In genomic region chr10:70537398-70538194, GRCh38 we compare ENCODE assay signal across 10 cellular contexts. TPM values are rescaled to one million over a fixed set of nuclear protein-coding genes. Genes with fewer than 3 reads are reported as not detected.
DNase-seq lines count a peak whose midpoint lies in the region; ATAC-seq, FAIRE-seq and TF ChIP-seq lines count a peak whose summit lies in the region.
"Had no signal": no experiment of that assay in that cellular context is flagged by ENCODE, and none has a peak within 500 bp of the region (broad histone marks: within the 10 kb centered on the region; RNA-seq: fewer than 3 reads in every experiment).

No MANE protein-coding gene starts in this region.

- H3K9ac ChIP-seq in colonic mucosa (ENCODE audit: low read depth in 2 of 2, low read length in 2 of 2) = no peak overlapping the region

- H3K27me3 ChIP-seq in colonic mucosa = no peaks in the 10 kb centered on the region
- H3K27me3 ChIP-seq in small intestine (ENCODE audit: control insufficient read depth in 2 of 2, insufficient read depth in 2 of 2, low read length in 2 of 2) = no peaks in the 10 kb centered on the region
- no peaks in the 10 kb centered on the region for H3K27me3 ChIP-seq in CD8-positive, alpha-beta T cell (ENCODE audit: insufficient read depth, low read length)
- H3K27me3 ChIP-seq: BLaER1 treated with 17β-estradiol and CSF1 and Interleukin-3, amounts not matched to agents 10 nM and 100 nM had no signal

- H3K27ac ChIP-seq in colonic mucosa = no peak overlapping the region
- H3K27ac ChIP-seq in small intestine (ENCODE audit: low read depth in 1 of 2, low read length in 1 of 2) = no peak overlapping the region
- H3K27ac ChIP-seq in CD8-positive, alpha-beta T cell (ENCODE audit: low read depth, low read length) = no peak overlapping the region
- H3K27ac ChIP-seq: BLaER1 treated with 17β-estradiol and CSF1 and Interleukin-3, amounts not matched to agents 10 nM and 100 nM had no signal

- no peaks in the 10 kb centered on the region for H3K4me1 Mint-ChIP-seq in CD8-positive, alpha-beta T cell (ENCODE audit: low read depth)
- H3K4me1 Mint-ChIP-seq: central memory CD8-positive, alpha-beta T cell had no signal

- H3K9me3 ChIP-seq in colonic mucosa = no peaks in the 10 kb centered on the region
- H3K9me3 ChIP-seq in small intestine (ENCODE audit: control insufficient read depth, low read depth) = no peaks in the 10 kb centered on the region
- H3K9me3 ChIP-seq in CD8-positive, alpha-beta T cell (ENCODE audit: low read length) = no peaks in the 10 kb centered on the region
- H3K9me3 ChIP-seq: BLaER1 treated with 17β-estradiol and CSF1 and Interleukin-3, amounts not matched to agents 10 nM and 100 nM had no signal

- no peak overlapping the region for H3K27ac Mint-ChIP-seq in CD8-positive, alpha-beta T cell

- no peak for FAIRE-seq in small intestine (lab: Jason Lieb, UNC)

- H3K4me3 Mint-ChIP-seq in CD8-positive, alpha-beta T cell = no peak overlapping the region
- H3K4me3 Mint-ChIP-seq: central memory CD8-positive, alpha-beta T cell had no signal

- WGBS in small intestine, 3 donors = 27 to 69% (median 34%) methylated on average over 14 to 15 of the region's 15 CpGs

- POLR2A ChIA-PET in CD8-positive, alpha-beta T cell (lab: Charles Lee) = no interaction called here

- H3K36me3 ChIP-seq in colonic mucosa (no peaks in the 10 kb centered on the region), small intestine (ENCODE audit: control insufficient read depth in 2 of 2, insufficient read depth in 2 of 2, low read length in 2 of 2) (peaks cover 0 to 3% of the 10 kb centered on the region in 2 donors)
- H3K36me3 ChIP-seq in CD8-positive, alpha-beta T cell (ENCODE audit: insufficient read depth, low read length) = no peaks in the 10 kb centered on the region

- intact Hi-C loops in colonic mucosa (cut with DNase I) = no loop called here
- intact Hi-C loops in CD8-positive, alpha-beta T cell (cut with DNase I, micrococcal nuclease) = no loop called here

- H3K27me3 Mint-ChIP-seq in CD8-positive, alpha-beta T cell (ENCODE audit: low read depth) = no peaks in the 10 kb centered on the region
- H3K27me3 Mint-ChIP-seq: central memory CD8-positive, alpha-beta T cell had no signal

- H3K9me3 Mint-ChIP-seq in CD8-positive, alpha-beta T cell = no peaks in the 10 kb centered on the region
- H3K9me3 Mint-ChIP-seq: central memory CD8-positive, alpha-beta T cell had no signal

- TF ChIP-seq CTCF in colonic mucosa (IDR thresholded peaks at IDR 0.05) = peak; percentile 40
- TF ChIP-seq CTCF in CD8-positive, alpha-beta T cell (IDR thresholded peaks at IDR 0.05) = no peak

- H3K4me3 ChIP-seq in colonic mucosa = no peak overlapping the region
- H3K4me3 ChIP-seq in small intestine (ENCODE audit: low read depth in 1 of 2, low read length in 2 of 2) = no peak overlapping the region
- no peak overlapping the region for H3K4me3 ChIP-seq in CD8-positive, alpha-beta T cell (ENCODE audit: low read depth, low read length)
- H3K4me3 ChIP-seq: BLaER1 treated with 17β-estradiol and CSF1 and Interleukin-3, amounts not matched to agents 10 nM and 100 nM had no signal

- DNase-seq in NCI-H1436 (lab: John Stamatoyannopoulos, UW) (peak; percentile 27), NCI-H1436 treated with DMSO at 0.1 percent for 48 hours (lab: John Stamatoyannopoulos, UW) (no peak), NCI-H510A (lab: John Stamatoyannopoulos, UW) (peak; percentile 60), colonic mucosa (peak; percentile 54), small intestine (peak; percentile 37), superior temporal gyrus (ENCODE audit: extremely low spot score) (no peak), nucleus accumbens (lab: John Stamatoyannopoulos, UW) (no peak)
- no peak for DNase-seq in CD8-positive, alpha-beta T cell

- no peaks in the 10 kb centered on the region for H3K36me3 Mint-ChIP-seq in CD8-positive, alpha-beta T cell

- no peaks in the 10 kb centered on the region for H3K4me1 ChIP-seq in colonic mucosa
- no peaks in the 10 kb centered on the region for H3K4me1 ChIP-seq in small intestine (ENCODE audit: control insufficient read depth in 2 of 2, insufficient read depth in 1 of 2, low read depth in 1 of 2, low read length in 1 of 2)
- H3K4me1 ChIP-seq in CD8-positive, alpha-beta T cell (ENCODE audit: insufficient read depth, low read length) = no peaks in the 10 kb centered on the region

- ATAC-seq in CD8-positive, alpha-beta T cell = no peak

- CTCF ChIA-PET in CD8-positive, alpha-beta T cell (lab: Charles Lee) = interaction anchor here (3.1 to 4.7 kb wide), 2 partner anchors 12 to 76 kb away, joined by 14 to 26 read pairs; no protein-coding TSS in a partner anchor

RNA-seq across cellular contexts. Expression of gene PALD1, which starts 59.0 kb away (rescaled TPM):
- 1 to 10 TPM; 1.3 to 2.5 TPM for total RNA-seq in colonic mucosa
- 1 to 10 TPM in 2 of 3 donors, under 1 TPM in 1; 0.22 to 3.6 (median 2.7) TPM for polyA plus RNA-seq in small intestine
- under 1 TPM in 1 of 2 experiments, not detected in 1; 0.08 TPM for total RNA-seq in CD8-positive, alpha-beta T cell

Comparison
In these comparisons a context has a peak if more than half of its experiments do, and no peak if none do; other contexts are left out.
1. DNase-seq: peak in NCI-H1436 (single experiment), NCI-H510A (single experiment), colonic mucosa (single experiment) and small intestine (single experiment); none in NCI-H1436 treated with DMSO at 0.1 percent for 48 hours (single experiment), superior temporal gyrus (single experiment), CD8-positive, alpha-beta T cell (0 of 7) and nucleus accumbens (0 of 56).